Comparison of ENCODE assay signal across 8 cellular contexts in genomic region chr9:118595719-118596305, GRCh38.
DNase-seq lines count a peak whose midpoint lies in the region; ATAC-seq and TF ChIP-seq lines count a peak whose summit lies in the region.

No MANE protein-coding gene starts in this region.

- no peaks in the 10 kb centered on the region for H3K27me3 ChIP-seq in KMS-11 (ENCODE audit: insufficient read depth, low read depth)
- H3K27me3 ChIP-seq in tibial artery: no peaks in the 10 kb centered on the region

- no peak overlapping the region for H2AFZ ChIP-seq in KMS-11 (ENCODE audit: low read depth)

- TF ChIP-seq CTCF in KMS-11 (conservative IDR thresholded peaks at IDR 0.05; ENCODE audit: low read depth, low read length) (peak; percentile 32), tibial artery (IDR thresholded peaks at IDR 0.05) (peak; percentile 20 to 28)

- H3K36me3 ChIP-seq in KMS-11 (ENCODE audit: insufficient read depth) (no peaks in the 10 kb centered on the region), SK-N-MC (ENCODE audit: insufficient read depth, low read length) (no peaks in the 10 kb centered on the region), tibial artery (no peaks in the 10 kb centered on the region)

- no peaks in the 10 kb centered on the region for H3K79me2 ChIP-seq in KMS-11 (ENCODE audit: insufficient read depth, low read depth)

- ATAC-seq in GM18519 (IDR thresholded peaks at IDR 0.05; ENCODE audit: low FRiP score, unreplicated experiment) (no peak), GM19455 (IDR thresholded peaks at IDR 0.05; ENCODE audit: unreplicated experiment) (no peak)

- no peak overlapping the region for H3K4me3 ChIP-seq in KMS-11 (IDR thresholded peaks at IDR 0.05; ENCODE audit: insufficient read depth, low read depth, low read length)
- H3K4me3 ChIP-seq in SK-N-MC: no peak overlapping the region
- no peak overlapping the region for H3K4me3 ChIP-seq in tibial artery

- H3K27ac ChIP-seq in KMS-11 (no peak overlapping the region), SK-N-MC (no peak overlapping the region), tibial artery (no peak overlapping the region)

- DNase-seq in COLO829 (ENCODE audit: low spot score): peak; percentile 18
- DNase-seq in SK-N-MC (ENCODE audit: low read depth, low spot score): peak; percentile 2
- DNase-seq in hippocampal formation (lab: John Stamatoyannopoulos, UW): peak; percentile 16 to 63
- DNase-seq in tibial artery: no peak
- DNase-seq in activated naive CD4-positive, alpha-beta T cell (lab: John Stamatoyannopoulos, UW): no peak

- intact Hi-C loops in tibial artery (cut with DNase I; ENCODE audit: low total_unique reads): no loop called here

- no peaks in the 10 kb centered on the region for H3K4me1 ChIP-seq in KMS-11 (ENCODE audit: low read depth, poor library complexity, severe bottlenecking)
- no peaks in the 10 kb centered on the region for H3K4me1 ChIP-seq in tibial artery

- H3K9me3 ChIP-seq in SK-N-MC (ENCODE audit: low read depth, low read length) (no peaks in the 10 kb centered on the region), tibial artery (no peaks in the 10 kb centered on the region)

- H4K20me1 ChIP-seq in KMS-11 (ENCODE audit: insufficient read depth): no peaks in the 10 kb centered on the region

- H3K9ac ChIP-seq in KMS-11 (no peak overlapping the region), SK-N-MC (ENCODE audit: insufficient read length) (no peak overlapping the region)

- no peak overlapping the region for H3K4me2 ChIP-seq in KMS-11

Comparison
In these comparisons a context has a peak if more than half of its experiments do, and no peak if none do; other contexts are left out.
1. DNase-seq: peak in COLO829 (single experiment), SK-N-MC (single experiment) and hippocampal formation (2 of 2); none in tibial artery (0 of 2) and activated naive CD4-positive, alpha-beta T cell (0 of 4).